Comparison of ENCODE assay signal across 25 cellular contexts in genomic region chr9:80351612-80352011, GRCh38.
DNase-seq lines count a peak whose midpoint lies in the region; ATAC-seq, FAIRE-seq and TF ChIP-seq lines count a peak whose summit lies in the region.
"Had no signal": no experiment of that assay in that cellular context is flagged by ENCODE, and none has a peak within 500 bp of the region (broad histone marks: within the 10 kb centered on the region; RNA-seq: fewer than 3 reads in every experiment).

No MANE protein-coding gene starts in this region.

- ATAC-seq in left lobe of liver = peak; percentile 55
- ATAC-seq in HG03457 (IDR thresholded peaks at IDR 0.05; ENCODE audit: unreplicated experiment) = no peak
- ATAC-seq in omental fat pad (ENCODE audit: low FRiP score) = no peak
- no peak for ATAC-seq in HG02642 (IDR thresholded peaks at IDR 0.05; ENCODE audit: poor library complexity, unreplicated experiment)
- ATAC-seq: GM12878 had no signal

- no peak for TF ChIP-seq POLR2A in H54 (IDR thresholded peaks at IDR 0.05; ENCODE audit: low read depth, low read length)

- FAIRE-seq in H54 (lab: Jason Lieb, UNC) = peak; percentile 33
- FAIRE-seq: A204.1, GM12878, GM12892, GM18507 had no signal

- no peak for DNase-seq in H54 (ENCODE audit: insufficient read length, low spot score)
- peak; percentile 25 for DNase-seq in HuH-7.5 (ENCODE audit: low spot score)
- no peak for DNase-seq in left lobe of liver (ENCODE audit: low spot score)
- DNase-seq in omental fat pad (ENCODE audit: low spot score) = no peak
- DNase-seq: 8988T; ACHN; BE2C; C1 segment of cervical spinal cord; CD4-positive, alpha-beta memory T cell; CD4-positive, CD25-positive, alpha-beta regulatory T cell; CD8-positive, alpha-beta memory T cell; COR-L47; DMS 273 treated with DMSO at 0.1 percent for 48 hours; DMS153; DMS53; DMS79; DND-41; EL; GDM1 had no signal

- no peak for TF ChIP-seq CTCF in omental fat pad (IDR thresholded peaks at IDR 0.05)
